In the genomic region with DNA sequence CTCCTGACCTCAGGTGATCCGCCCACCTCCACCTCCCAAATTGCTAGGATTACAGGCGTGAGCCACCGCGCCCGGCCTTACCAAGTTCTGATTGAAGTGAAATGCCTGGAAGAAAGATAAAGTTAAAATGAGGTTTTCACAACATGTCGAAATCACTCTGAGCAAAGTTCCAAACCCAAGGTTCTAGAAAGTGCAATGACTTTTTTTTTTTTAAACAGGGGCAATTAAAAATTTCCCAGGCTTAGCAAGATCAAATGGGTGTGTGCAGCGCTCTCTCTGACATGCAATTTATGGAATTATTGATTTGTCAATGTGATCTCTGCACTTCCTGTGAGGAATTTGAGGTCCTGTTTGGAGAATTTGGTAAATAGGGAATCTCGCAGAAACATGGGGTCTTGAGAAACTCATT, we compare ENCODE assay signal across 31 cellular contexts. TPM values are rescaled to one million over a fixed set of nuclear protein-coding genes. Genes with fewer than 3 reads are reported as not detected.
"Had no signal": no experiment of that assay in that cellular context is flagged by ENCODE, and none has a peak within 500 bp of the region (broad histone marks: within the 10 kb centered on the region; RNA-seq: fewer than 3 reads in every experiment).

No MANE protein-coding gene starts in this region.

- H3K36me3 Mint-ChIP-seq: activated naive CD4-positive, alpha-beta T cell treated with anti-CD3 and anti-CD28 coated beads, Interleukin-2, amount 50 U/mL, for 24 hours; activated naive CD8-positive, alpha-beta T cell treated with anti-CD3 and anti-CD28 coated beads, Interleukin-2, amount 10 ng/mL, durations not matched to agents 7 days and 5 days had no signal

- H3K9me3 ChIP-seq: body of pancreas, breast epithelium, SJSA1, SK-N-SH had no signal

- H3K9me3 Mint-ChIP-seq: activated CD4-positive, alpha-beta T cell treated with anti-CD3 and anti-CD28 coated beads, Interleukin-2, amount 10 ng/mL, durations not matched to agents 24 days and 14 days; activated CD8-positive, alpha-beta T cell treated with anti-CD3 and anti-CD28 coated beads for 36 hours; activated naive CD4-positive, alpha-beta T cell treated with anti-CD3 and anti-CD28 coated beads, Interleukin-2, amount 50 U/mL, for 24 hours; activated naive CD8-positive, alpha-beta T cell treated with anti-CD3 and anti-CD28 coated beads, Interleukin-2, amount 10 ng/mL, durations not matched to agents 7 days and 5 days; activated T-cell treated with anti-CD3 and anti-CD28 coated beads, Interleukin-2, amount 50 U/mL, for 24 hours; activated T-helper 2 cell treated with anti-CD3 and anti-CD28 coated beads, Interferon-gamma antibody, Interleukin-2, Interleukin-4, amounts not matched to agents 10 μg/mL and 5 μg/mL and 100 μg/mL, durations not matched to agents 14 hours and 24 hours and 36 hours; T-helper 1 cell treated with Interleukin-12 subunit alpha and Interleukin-12 subunit beta and Interleukin-4 antibody, amounts not matched to agents 30 μg/mL and 1 μg/mL, for 36 hours; T-helper 2 cell treated with Interferon-gamma antibody and Interleukin-4, amounts not matched to agents 5 μg/mL and 100 μg/mL, for 36 hours had no signal

- H3K27ac Mint-ChIP-seq: activated CD4-positive, alpha-beta T cell treated with anti-CD3 and anti-CD28 coated beads, Interleukin-2, amount 10 ng/mL, durations not matched to agents 24 days and 14 days; activated CD8-positive, alpha-beta T cell treated with anti-CD3 and anti-CD28 coated beads for 36 hours; activated naive CD4-positive, alpha-beta T cell treated with anti-CD3 and anti-CD28 coated beads, Interleukin-2, amount 50 U/mL, for 24 hours; activated naive CD8-positive, alpha-beta T cell treated with anti-CD3 and anti-CD28 coated beads, Interleukin-2, amount 10 ng/mL, durations not matched to agents 7 days and 5 days; activated T-cell treated with anti-CD3 and anti-CD28 coated beads, Interleukin-2, amount 50 U/mL, for 24 hours; activated T-helper 2 cell treated with anti-CD3 and anti-CD28 coated beads, Interferon-gamma antibody, Interleukin-2, Interleukin-4, amounts not matched to agents 10 μg/mL and 5 μg/mL and 100 μg/mL, durations not matched to agents 14 hours and 24 hours and 36 hours; T-helper 1 cell treated with Interleukin-12 subunit alpha and Interleukin-12 subunit beta and Interleukin-4 antibody, amounts not matched to agents 30 μg/mL and 1 μg/mL, for 36 hours; T-helper 2 cell treated with Interferon-gamma antibody and Interleukin-4, amounts not matched to agents 5 μg/mL and 100 μg/mL, for 36 hours had no signal

- DNase-seq: activated CD4-positive, alpha-beta T cell treated with anti-CD3 and anti-CD28 coated beads, Interleukin-2, amount 10 ng/mL, durations not matched to agents 24 days and 14 days; activated CD4-positive, alpha-beta T cell treated with anti-CD3 and anti-CD28 coated beads, Interleukin-2, amount 50 U/mL, for 4 hours; activated CD8-positive, alpha-beta T cell treated with anti-CD3 and anti-CD28 coated beads for 36 hours; activated gamma-delta T cell; activated naive CD4-positive, alpha-beta T cell treated with Interleukin-2 at 50 U/mL for 16 hours; activated naive CD8-positive, alpha-beta T cell treated with anti-CD3 and anti-CD28 coated beads, Interleukin-2, amount 10 ng/mL, durations not matched to agents 7 days and 5 days; activated T-cell treated with anti-CD3 and anti-CD28 coated beads, Interleukin-2, amount 50 U/mL, for 24 hours; amygdala; body of pancreas; NCI-H1092 treated with DMSO at 0.1 percent for 48 hours; NCI-H1417; NCI-H1930; NCI-H2081 treated with DMSO at 0.1 percent for 48 hours; NCI-H345; NCI-H524 treated with DMSO at 0.1 percent for 48 hours; RPMI8226; SHP77 treated with DMSO at 0.1 percent for 48 hours; SK-N-SH had no signal

- H3K36me3 ChIP-seq: breast epithelium, SJSA1 had no signal

- H3K27me3 ChIP-seq: body of pancreas, breast epithelium, SJSA1 had no signal

- H3K4me1 ChIP-seq: breast epithelium had no signal

- ATAC-seq: activated CD8-positive, alpha-beta T cell treated with anti-CD3 and anti-CD28 coated beads for 36 hours; body of pancreas; K562; Panc1 had no signal

- H3K4me3 Mint-ChIP-seq: activated CD4-positive, alpha-beta T cell treated with anti-CD3 and anti-CD28 coated beads, Interleukin-2, amount 10 ng/mL, durations not matched to agents 24 days and 14 days; activated CD8-positive, alpha-beta T cell treated with anti-CD3 and anti-CD28 coated beads for 36 hours; activated naive CD4-positive, alpha-beta T cell treated with anti-CD3 and anti-CD28 coated beads, Interleukin-2, amount 50 U/mL, for 24 hours; activated naive CD8-positive, alpha-beta T cell treated with anti-CD3 and anti-CD28 coated beads, Interleukin-2, amount 10 ng/mL, durations not matched to agents 7 days and 5 days; activated T-cell treated with anti-CD3 and anti-CD28 coated beads, Interleukin-2, amount 50 U/mL, for 24 hours; T-helper 1 cell treated with Interleukin-12 subunit alpha and Interleukin-12 subunit beta and Interleukin-4 antibody, amounts not matched to agents 30 μg/mL and 1 μg/mL, for 36 hours; T-helper 2 cell treated with Interferon-gamma antibody and Interleukin-4, amounts not matched to agents 5 μg/mL and 100 μg/mL, for 36 hours had no signal

- H3K27ac ChIP-seq: body of pancreas, breast epithelium, SJSA1 had no signal

- H3K4me3 ChIP-seq: body of pancreas, breast epithelium, K562, SJSA1 had no signal

RNA-seq across cellular contexts. Expression of gene CREB3L3, which starts 16.7 kb away (rescaled TPM):
- total RNA-seq: activated CD4-positive, alpha-beta T cell treated with anti-CD3 and anti-CD28 coated beads, Interleukin-2, amount 10 ng/mL, durations not matched to agents 24 days and 14 days; activated CD8-positive, alpha-beta memory T cell treated with anti-CD3 and anti-CD28 coated beads for 36 hours; activated CD8-positive, alpha-beta T cell treated with anti-CD3 and anti-CD28 coated beads for 36 hours; activated naive CD8-positive, alpha-beta T cell treated with anti-CD3 and anti-CD28 coated beads, Interleukin-2, amount 10 ng/mL, durations not matched to agents 7 days and 5 days; astrocyte; breast epithelium; cardiac septum; MCF 10A; NCI-H460; SJSA1 had no signal
